Comparison of ENCODE assay signal across 16 cellular contexts in genomic region chrX:68332156-68332823, GRCh38.
DNase-seq lines count a peak whose midpoint lies in the region; ATAC-seq and TF ChIP-seq lines count a peak whose summit lies in the region.
"Had no signal": no experiment of that assay in that cellular context is flagged by ENCODE, and none has a peak within 500 bp of the region (broad histone marks: within the 10 kb centered on the region; RNA-seq: fewer than 3 reads in every experiment).

No MANE protein-coding gene starts in this region.

- H3K9me3 ChIP-seq in NT2/D1 (ENCODE audit: insufficient read depth, low read length) (no peaks in the 10 kb centered on the region), esophagus muscularis mucosa (no peaks in the 10 kb centered on the region)
- H3K9me3 ChIP-seq: suprapubic skin had no signal

- no peak overlapping the region for H3K27ac ChIP-seq in esophagus muscularis mucosa (replicated peaks in 1 of 4)
- H3K27ac ChIP-seq: suprapubic skin had no signal

- H3K27me3 ChIP-seq in NT2/D1 (ENCODE audit: insufficient read depth, insufficient read length) (no peaks in the 10 kb centered on the region), esophagus muscularis mucosa (no peaks in the 10 kb centered on the region)
- H3K27me3 ChIP-seq: suprapubic skin had no signal

- H3K4me1 ChIP-seq in NT2/D1 (ENCODE audit: insufficient read depth, insufficient read length) (no peaks in the 10 kb centered on the region), esophagus muscularis mucosa (peaks cover 0 to 6% (median 0%) of the 10 kb centered on the region in 4 donors)
- H3K4me1 ChIP-seq: suprapubic skin had no signal

- H3K9ac ChIP-seq in NT2/D1 (ENCODE audit: insufficient read length, low read depth): no peak overlapping the region

- 43% methylated on average over 5 of the region's 5 CpGs for WGBS in esophagus muscularis mucosa

- in situ Hi-C loops in G401 (cut with HindIII; ENCODE audit: low sequenced_read_pairs): no loop called here

- DNase-seq in G401 (ENCODE audit: low spot score) (peak; percentile 15), NT2/D1 (ENCODE audit: low read depth, low spot score) (peak; percentile 15), fibroblast of mammary gland (ENCODE audit: low read depth) (peak; percentile 25), occipital lobe (lab: John Stamatoyannopoulos, UW) (peak; percentile 0), esophagus muscularis mucosa (ENCODE audit: extremely low spot score) (no peak), COLO829 (ENCODE audit: low spot score) (no peak)
- DNase-seq: activated naive CD8-positive, alpha-beta T cell treated with anti-CD3 and anti-CD28 coated beads, Interleukin-2, amount 50 U/mL, for 24 hours; Calu3; HCEC 1CT; NCI-H510A treated with DMSO at 0.1 percent for 48 hours; PC-3 had no signal

- no peak for TF ChIP-seq POLR2A in esophagus muscularis mucosa (IDR thresholded peaks at IDR 0.05; ENCODE audit: low read depth)

- no peak for TF ChIP-seq EP300 in esophagus muscularis mucosa (IDR thresholded peaks at IDR 0.05)

- H3K4me3 ChIP-seq in NT2/D1 (ENCODE audit: insufficient read length, low read depth): no peak overlapping the region
- no peak overlapping the region for H3K4me3 ChIP-seq in fibroblast of mammary gland (ENCODE audit: control insufficient read depth, low read depth, low read length)
- no peak overlapping the region for H3K4me3 ChIP-seq in esophagus muscularis mucosa
- H3K4me3 ChIP-seq: lung, suprapubic skin had no signal

- intact Hi-C loops in esophagus muscularis mucosa (cut with DNase I): no loop called here

- ATAC-seq in HG02759 (IDR thresholded peaks at IDR 0.05; ENCODE audit: unreplicated experiment): no peak
- ATAC-seq in GM21528 (IDR thresholded peaks at IDR 0.05; ENCODE audit: low FRiP score, unreplicated experiment): no peak
- ATAC-seq: activated naive CD8-positive, alpha-beta T cell treated with anti-CD3 and anti-CD28 coated beads, Interleukin-2, amount 50 U/mL, for 24 hours; natural killer cell treated with Interleukin-12 subunit alpha and Interleukin-12 subunit beta and Interleukin-15 and Interleukin-18, amount 100 ng/mL, for 72 hours; PC-3 had no signal

- H3K36me3 ChIP-seq in NT2/D1 (ENCODE audit: insufficient read depth, insufficient read length, low read length): no peaks in the 10 kb centered on the region
- H3K36me3 ChIP-seq in esophagus muscularis mucosa: no peaks in the 10 kb centered on the region
- H3K36me3 ChIP-seq: suprapubic skin had no signal

- TF ChIP-seq CTCF in fibroblast of mammary gland (conservative IDR thresholded peaks at IDR 0.05; ENCODE audit: control insufficient read depth, insufficient read depth, low read depth, low read length) (no peak), esophagus muscularis mucosa (IDR thresholded peaks at IDR 0.05) (no peak)

Comparison
In these comparisons a context has a peak if more than half of its experiments do, and no peak if none do; other contexts are left out.
1. DNase-seq: peak in G401 (single experiment), NT2/D1 (single experiment), fibroblast of mammary gland (single experiment) and occipital lobe (single experiment); none in esophagus muscularis mucosa (single experiment) and COLO829 (single experiment).